ENCODE assay signal across 8 cellular contexts in genomic region chr10:42544945-42545344, GRCh38.
"Had no signal": no experiment of that assay in that cellular context is flagged by ENCODE, and none has a peak within 500 bp of the region (broad histone marks: within the 10 kb centered on the region; RNA-seq: fewer than 3 reads in every experiment).

No MANE protein-coding gene starts in this region.

- H3K4me1 ChIP-seq: HAP-1 had no signal

- H3K27ac ChIP-seq: KMS-11 had no signal

- H3K27me3 Mint-ChIP-seq: IgD-negative memory B cell had no signal

- H3K4me3 ChIP-seq: HAP-1 had no signal

- H3K4me3 Mint-ChIP-seq: IgD-negative memory B cell had no signal

- ATAC-seq: HCT116 had no signal

- DNase-seq: GOT3, H7, Karpas-422, KBM-7 had no signal
